ENCODE assay signal across 8 cellular contexts in the genomic region with DNA sequence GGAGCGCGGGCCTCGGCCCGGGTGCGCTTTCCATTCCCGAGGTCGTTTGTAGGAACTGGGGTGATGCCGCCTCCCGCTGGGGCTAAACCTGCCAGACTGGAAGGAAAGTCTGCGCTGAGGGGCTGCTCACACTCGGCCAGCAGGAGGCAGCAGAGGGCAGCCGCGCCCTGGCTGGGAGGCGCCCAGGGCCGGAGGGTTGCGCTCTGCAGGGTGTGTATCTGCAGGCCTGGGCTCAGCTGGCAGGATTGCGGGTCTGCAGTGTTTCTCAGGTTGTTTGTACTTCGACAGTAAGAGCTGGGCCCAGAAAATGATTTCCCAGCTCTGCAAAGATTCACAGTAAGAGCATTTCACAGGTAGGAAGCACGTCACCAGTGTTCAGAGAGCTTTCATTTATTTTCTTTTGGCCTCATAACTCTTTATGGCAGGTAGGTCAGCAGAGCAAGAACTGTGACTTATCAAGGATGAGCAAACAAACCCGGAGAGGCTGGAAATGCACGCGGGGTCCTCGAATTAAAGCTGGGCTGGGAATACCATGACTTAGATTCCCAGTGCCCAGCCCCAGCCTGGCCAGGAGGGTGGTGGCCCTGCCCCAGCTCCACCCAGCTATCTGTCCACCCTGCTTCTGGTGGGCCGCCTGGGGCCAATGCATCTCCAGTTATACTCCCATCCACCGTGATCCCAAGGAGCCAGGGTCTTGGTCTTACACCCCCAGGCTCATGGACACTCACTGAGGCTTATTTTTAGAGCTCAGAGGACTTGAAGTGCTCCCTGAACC. TPM values are rescaled to one million over a fixed set of nuclear protein-coding genes. Genes with fewer than 3 reads are reported as not detected.
A peak's percentile ranks its signal among the peaks of the same experiment; 100 is the strongest.
DNase-seq lines count a peak whose midpoint lies in the region; ATAC-seq and TF ChIP-seq lines count a peak whose summit lies in the region.

No MANE protein-coding gene starts in this region.

- peak; percentile 96 for ATAC-seq in HG02981 (IDR thresholded peaks at IDR 0.05; ENCODE audit: unreplicated experiment)
- ATAC-seq in thoracic aorta (ENCODE audit: insufficient number of reproducible peaks, low FRiP score, low read depth) = no peak

- H3K9me3 ChIP-seq in OCI-LY7 (ENCODE audit: low read length) (no peaks in the 10 kb centered on the region), thoracic aorta (no peaks in the 10 kb centered on the region)

- BruUV-seq in OCI-LY7 (replicated peaks; lab: Mats Ljungman, UMichigan) = no TSS peak

- no peaks in the 10 kb centered on the region for H3K36me3 ChIP-seq in OCI-LY7 (ENCODE audit: insufficient read depth, low read length)
- H3K36me3 ChIP-seq in thoracic aorta = no peaks in the 10 kb centered on the region

- no peaks in the 10 kb centered on the region for H3K79me2 ChIP-seq in OCI-LY7 (ENCODE audit: insufficient read depth, low read depth, low read length)

- H3K27ac ChIP-seq in OCI-LY7 (ENCODE audit: low read depth, low read length, poor library complexity, severe bottlenecking) (no peak overlapping the region), thoracic aorta (no peak overlapping the region)

- no peak overlapping the region for H3K4me2 ChIP-seq in OCI-LY7 (ENCODE audit: low read length)

- no peaks in the 10 kb centered on the region for H3K9me2 ChIP-seq in OCI-LY7 (ENCODE audit: insufficient read depth, low read length)

- DNase-seq in DMS53 (lab: John Stamatoyannopoulos, UW) (peak; percentile 58), DMS53 treated with DMSO at 0.1 percent for 48 hours (lab: John Stamatoyannopoulos, UW; ENCODE audit: unreplicated experiment) (no peak), OCI-LY7 (ENCODE audit: low spot score) (peak; percentile 10), fibroblast of peridontal ligament (ENCODE audit: extremely low read depth) (peak; percentile 51), nucleus accumbens (lab: John Stamatoyannopoulos, UW) (peak in 37 of 56 donors; percentile 3 to 75 (median 31)), thoracic aorta (ENCODE audit: low spot score) (peak; percentile 23)
- DNase-seq in activated T-cell treated with anti-CD3 and anti-CD28 coated beads, Interleukin-2, amount 50 U/mL, for 48 hours = peak; percentile 91

- CTCF ChIA-PET in OCI-LY7 (lab: Charles Lee; ENCODE audit: unreplicated experiment) = interaction anchor here (1.0 kb wide), 1 partner anchor 180 kb away, joined by 4 read pairs; the partner anchor contains the start of gene JAKMIP3

- no peak overlapping the region for H3K4me3 ChIP-seq in OCI-LY7 (ENCODE audit: low read depth, low read length, poor library complexity, severe bottlenecking)
- no peak overlapping the region for H3K4me3 ChIP-seq in thoracic aorta

- no peaks in the 10 kb centered on the region for H3K27me3 ChIP-seq in thoracic aorta (replicated peaks; ENCODE audit: insufficient read depth)

- TF ChIP-seq CTCF in OCI-LY7 (conservative IDR thresholded peaks at IDR 0.05; ENCODE audit: low read length) (peak; percentile 67), thoracic aorta (IDR thresholded peaks at IDR 0.05) (peak; percentile 96)

- POLR2A ChIA-PET in OCI-LY7 (lab: Charles Lee) = no interaction called here

- no peak overlapping the region for H2AFZ ChIP-seq in OCI-LY7 (ENCODE audit: low read length)

- H3K4me1 ChIP-seq in OCI-LY7 (ENCODE audit: insufficient read depth, low read length, poor library complexity, severe bottlenecking) (no peaks in the 10 kb centered on the region), thoracic aorta (ENCODE audit: control insufficient read depth in 1 of 2, low read depth in 2 of 2) (no peaks in the 10 kb centered on the region)

- H4K20me1 ChIP-seq in OCI-LY7 (ENCODE audit: insufficient read depth, low read length) = no peaks in the 10 kb centered on the region

- intact Hi-C loops in OCI-LY7 (cut with micrococcal nuclease; ENCODE audit: unreplicated experiment) = no loop called here

RNA-seq across cellular contexts. Expression of gene PPP2R2D, which starts 15.2 kb away (rescaled TPM):
- total RNA-seq in OCI-LY7 (2014; rRNA removed; shearing (Covaris generic)) = 36.2 and 38.5 TPM in 2 replicates
- total RNA-seq in OCI-LY7 (2022) (37.4 and 40.1 TPM in 2 replicates), thoracic aorta (10 to 100 TPM; 23.0 to 34.1 TPM)
